20 cellular contexts compared by ENCODE assay signal in genomic region chr18:11976463-11976862, GRCh38. TPM values are rescaled to one million over a fixed set of nuclear protein-coding genes. Genes with fewer than 3 reads are reported as not detected.
DNase-seq lines count a peak whose midpoint lies in the region; FAIRE-seq and TF ChIP-seq lines count a peak whose summit lies in the region.
"Had no signal": no experiment of that assay in that cellular context is flagged by ENCODE, and none has a peak within 500 bp of the region (broad histone marks: within the 10 kb centered on the region; RNA-seq: fewer than 3 reads in every experiment).

No MANE protein-coding gene starts in this region.

- H3K9me3 Mint-ChIP-seq in HFFc6, result no peaks in the 10 kb centered on the region
- peaks cover 8% of the 10 kb centered on the region for H3K9me3 Mint-ChIP-seq in mesothelial cell of epicardium
- H3K9me3 Mint-ChIP-seq: CD4-positive, alpha-beta T cell; IgD-negative memory B cell had no signal

- DNase-seq in HFFc6, result no peak
- DNase-seq in H1 (ENCODE audit: low read depth in 1 of 2, low spot score in 2 of 2), result no peak
- no peak for DNase-seq in mesothelial cell of epicardium (ENCODE audit: low spot score in 2 of 2, unreplicated experiment in 2 of 2)
- no peak for DNase-seq in NK-92 (lab: John Stamatoyannopoulos, UW; ENCODE audit: unreplicated experiment)
- DNase-seq in GM10266 (ENCODE audit: extremely low spot score), result no peak
- no peak for DNase-seq in posterior vena cava (ENCODE audit: low spot score)
- DNase-seq in SIG-M5 treated with dmso at 0.1 percent for 504 hours (lab: John Stamatoyannopoulos, UW; ENCODE audit: unreplicated experiment), result no peak
- DNase-seq: AML-193; Calu3; CD4-positive, alpha-beta T cell; DMS79; NCI-H1436; NCI-H2029 treated with DMSO at 0.1 percent for 48 hours; RPMI8226 had no signal

- 0 out of 2 replicates have a peak overlapping the region, but pooled peaks have one; percentile 17 for H2BK12ac ChIP-seq in H1 (ENCODE audit: low read depth, low read length)

- H4K8ac ChIP-seq in H1 (ENCODE audit: extremely low read depth, insufficient read depth, low read length), result no peak overlapping the region

- H3K4me1 ChIP-seq in H1 (replicated peaks in 1 of 4; ENCODE audit: control insufficient read depth in 3 of 4, insufficient read depth in 4 of 4, low read length in 3 of 4), result peaks cover 0 to 4% (median under 1%) of the 10 kb centered on the region in 4 experiments; a peak in 5 of 7 replicates

- no peaks in the 10 kb centered on the region for H3K79me1 ChIP-seq in H1 (ENCODE audit: low read depth, low read length)

- no peak overlapping the region for H2AK5ac ChIP-seq in H1 (ENCODE audit: low read depth, low read length)

- H2BK20ac ChIP-seq in H1 (ENCODE audit: low read length), result no peak overlapping the region

- H3K14ac ChIP-seq in H1 (ENCODE audit: insufficient read length), result no peak overlapping the region

- H3K4ac ChIP-seq in H1 (replicated peaks; ENCODE audit: insufficient read length, low read depth, low read length), result no peak overlapping the region

- TF ChIP-seq CTCF in 22Rv1 (IDR thresholded peaks at IDR 0.05) (no peak), HFFc6 (IDR thresholded peaks at IDR 0.05) (no peak), H1 (IDR thresholded peaks at IDR 0.05; ENCODE audit: control extremely low read depth in 1 of 3, insufficient read depth in 1 of 3, low read depth in 1 of 3, low read length in 3 of 3) (no peak), mesothelial cell of epicardium (IDR thresholded peaks at IDR 0.05; ENCODE audit: unreplicated experiment) (no peak), GM10266 (IDR thresholded peaks at IDR 0.05; ENCODE audit: control insufficient read depth, insufficient read depth, low read depth, missing control alignments) (no peak)

- H4K5ac ChIP-seq in H1 (ENCODE audit: insufficient read length, low read depth, low read length), result no peak overlapping the region

- H3K4me2 ChIP-seq in H1 (ENCODE audit: insufficient read depth in 1 of 2, low read depth in 2 of 2, low read length in 2 of 2), result no peak overlapping the region

- H3K27ac Mint-ChIP-seq in HFFc6 (peak overlapping the region; percentile 29; the same call in 1 of the 2 replicates), mesothelial cell of epicardium (peak overlapping the region; percentile 59)
- H3K27ac Mint-ChIP-seq: CD4-positive, alpha-beta T cell; IgD-negative memory B cell had no signal

- no peak overlapping the region for H3K9ac ChIP-seq in H1 (replicated peaks in 1 of 4; ENCODE audit: extremely low read depth in 1 of 4, low read depth in 3 of 4, low read length in 3 of 4)

- H2BK5ac ChIP-seq in H1 (ENCODE audit: low read depth, low read length), result no peak overlapping the region; the same call in 1 of the 2 replicates

- no peak overlapping the region for H2BK15ac ChIP-seq in H1 (ENCODE audit: low read length)

- H3K56ac ChIP-seq in H1 (replicated peaks; ENCODE audit: insufficient read length, low read depth, low read length), result no peak overlapping the region

- no peak for TF ChIP-seq POLR2A in H1 (IDR thresholded peaks at IDR 0.05; ENCODE audit: control extremely low read depth in 1 of 2, low read depth in 2 of 2, low read length in 2 of 2)

- no peaks in the 10 kb centered on the region; the same call in none of the 2 replicates for H3K27me3 Mint-ChIP-seq in HFFc6 (ENCODE audit: insufficient read depth)
- H3K27me3 Mint-ChIP-seq in mesothelial cell of epicardium (ENCODE audit: low read depth), result no peaks in the 10 kb centered on the region
- H3K27me3 Mint-ChIP-seq: CD4-positive, alpha-beta T cell; IgD-negative memory B cell had no signal

- H3K79me2 ChIP-seq in H1 (ENCODE audit: control insufficient read depth in 1 of 2, insufficient read depth in 2 of 2, low read length in 2 of 2), result no peaks in the 10 kb centered on the region

- H3K27ac ChIP-seq in 22Rv1 (peak overlapping the region; percentile 29), H1 (ENCODE audit: low read depth, low read length) (no peak overlapping the region)
- H3K27ac ChIP-seq: SJSA1 had no signal

- no peak overlapping the region for H3K18ac ChIP-seq in H1 (ENCODE audit: extremely low read depth, low read length)

- H3K36me3 Mint-ChIP-seq in HFFc6 (ENCODE audit: low read depth), result no peaks in the 10 kb centered on the region
- H3K36me3 Mint-ChIP-seq in mesothelial cell of epicardium, result no peaks in the 10 kb centered on the region
- H3K36me3 Mint-ChIP-seq: IgD-negative memory B cell had no signal

- WGBS in H1 (ENCODE audit: extremely low coverage in 1 of 2, insufficient coverage in 1 of 2, insufficient read length in 1 of 2, insufficient replicate concordance in 2 of 2, low coverage in 1 of 2, low lambda C conversion rate in 2 of 2, missing lambda C conversion rate in 1 of 2), 2 experiments, result 92% methylated on average over 5 of the region's 5 CpGs; no CpG with 5 or more reads in 1 of the 2 experiments

- TF ChIP-seq EP300 in H1 (IDR thresholded peaks at IDR 0.05; ENCODE audit: borderline replicate concordance in 1 of 2, low read depth in 2 of 2, low read length in 2 of 2), result no peak

- intact Hi-C loops in posterior vena cava (cut with DNase I), result no loop called here

- POLR2A ChIA-PET in H1 (lab: Charles Lee; ENCODE audit: partially characterized antibody), result interaction anchor here (1.6 kb wide), 1 partner anchor 15 kb away, joined by 5 read pairs; no protein-coding TSS in a partner anchor

- no peak overlapping the region for H3K4me3 ChIP-seq in H1 (ENCODE audit: extremely low read depth in 1 of 4, insufficient read depth in 2 of 4, low read depth in 3 of 4, low read length in 4 of 4)
- H3K4me3 ChIP-seq: SJSA1 had no signal

- CTCF ChIA-PET in H1 (lab: Charles Lee; ENCODE audit: partially characterized antibody), result interaction anchor here (1.5 to 3.3 kb wide), 2 partner anchors 20 to 39 kb away, joined by 9 to 13 read pairs; no protein-coding TSS in a partner anchor

- no peak overlapping the region for H2AFZ ChIP-seq in H1 (ENCODE audit: low read length)

- no peaks in the 10 kb centered on the region for H3K9me3 ChIP-seq in H1 (ENCODE audit: insufficient read depth in 2 of 2, low read depth in 1 of 2, low read length in 1 of 2)

- no peak for TF ChIP-seq RAD21 in H1 (IDR thresholded peaks at IDR 0.05 in 1 of 2, conservative IDR thresholded peaks at IDR 0.05 in 1 of 2; ENCODE audit: low read depth in 2 of 2, low read length in 2 of 2)

- H4K20me1 ChIP-seq in H1 (replicated peaks in 1 of 2; ENCODE audit: control insufficient read depth in 1 of 2, insufficient read depth in 2 of 2, low read length in 2 of 2), result no peaks in the 10 kb centered on the region

- no peak overlapping the region for H4K91ac ChIP-seq in H1 (replicated peaks; ENCODE audit: insufficient read length, low read length)

- no peaks in the 10 kb centered on the region for H3K27me3 ChIP-seq in H1 (replicated peaks in 1 of 4; ENCODE audit: control insufficient read depth in 3 of 4, extremely low read depth in 1 of 4, insufficient read depth in 3 of 4, low read length in 3 of 4)
- H3K27me3 ChIP-seq: SJSA1 had no signal

- H3K23ac ChIP-seq in H1 (ENCODE audit: insufficient read length), result no peak overlapping the region

- no peak for FAIRE-seq in H1 (lab: Jason Lieb, UNC)
- FAIRE-seq: A204.1, GM12891, GM19239 had no signal

- no peak overlapping the region for H2BK120ac ChIP-seq in H1 (replicated peaks; ENCODE audit: low read depth, low read length)

- peaks cover 9% of the 10 kb centered on the region for H3K4me1 Mint-ChIP-seq in HFFc6 (ENCODE audit: low read depth)
- H3K4me1 Mint-ChIP-seq in mesothelial cell of epicardium, result peaks cover 14% of the 10 kb centered on the region

- peaks cover 5% of the 10 kb centered on the region; the same call in 1 of the 2 replicates for H3K23me2 ChIP-seq in H1 (ENCODE audit: low read depth, low read length)

- no peaks in the 10 kb centered on the region for H3K36me3 ChIP-seq in H1 (ENCODE audit: control insufficient read depth in 2 of 4, insufficient read depth in 4 of 4, low read length in 3 of 4)
- H3K36me3 ChIP-seq: SJSA1 had no signal

- H3K4me3 Mint-ChIP-seq in HFFc6 (no peak overlapping the region), mesothelial cell of epicardium (no peak overlapping the region)
- H3K4me3 Mint-ChIP-seq: IgD-negative memory B cell had no signal

TF ChIP-seq in H1, 55 proteins besides CTCF, POLR2A, EP300 and RAD21:
- TF ChIP-seq POLR2AphosphoS5 (IDR thresholded peaks at IDR 0.05; ENCODE audit: low read depth, low read length) (no peak), TCF12 (IDR thresholded peaks at IDR 0.05; ENCODE audit: low read depth, low read length) (no peak), SAP30 (IDR thresholded peaks at IDR 0.05; ENCODE audit: insufficient read depth, insufficient replicate concordance, low read length) (no peak), CHD1 (IDR thresholded peaks at IDR 0.05; ENCODE audit: low read depth, low read length) (no peak), CREB1 (IDR thresholded peaks at IDR 0.05) (no peak), ATF3 (IDR thresholded peaks at IDR 0.05; ENCODE audit: insufficient read depth, low read depth, low read length) (no peak)
TF ChIP-seq in H1: peak in this region for 0.

RNA-seq across cellular contexts. Expression of gene IMPA2, which starts 4.8 kb away (rescaled TPM):
- total RNA-seq in HFFc6 (2021; fragmentation: NEBNext Ultra II Directional; extraction: Animal tissue kit (Norgen Biotek cat#: 25700)), result 1 to 10 TPM; 1.2 to 2.5 (median 1.5) TPM
- total RNA-seq in H1 (2021; fragmentation: NEBNext Ultra II Directional; extraction: Animal tissue kit (Norgen Biotek cat#: 25700)), result 135 and 140 TPM in 2 replicates
- polyA plus RNA-seq in H1 (2011; rRNA removed), result 102 and 146 TPM in 2 replicates
- polyA plus RNA-seq in H1 (2011; cell fraction: cytosol; rRNA removed), result 83.6 TPM
- 162 TPM for polyA plus RNA-seq in H1 (2011; cell fraction: nucleus; rRNA removed)
- polyA plus RNA-seq in H1 (2012, experiment 1 of 2), result 132 to 157 TPM (median 152 TPM) in 4 replicates
- polyA plus RNA-seq in H1 (2012, experiment 2 of 2), result 207 TPM
- polyA plus RNA-seq in H1 (2013, experiment 1 of 2), result 90.4 TPM
- polyA plus RNA-seq in H1 (2013, experiment 2 of 2), result 90.8 TPM
- 46.3 and 73.7 TPM in 2 replicates for polyA minus RNA-seq in H1 (2011; rRNA and poly(A)+ RNA removed)
- 42.6 TPM for polyA minus RNA-seq in H1 (2011; cell fraction: cytosol; rRNA and poly(A)+ RNA removed)
- polyA minus RNA-seq in H1 (2011; cell fraction: nucleus; rRNA and poly(A)+ RNA removed), result 46.7 TPM
- total RNA-seq in mesothelial cell of epicardium, result 29.9 to 30.6 TPM (median 30.4 TPM) in 3 replicates
- 10 to 100 TPM; 14.9 to 31.5 TPM for total RNA-seq in posterior vena cava
